ENCODE assay signal across 16 cellular contexts in genomic region chr12:66086001-66086400, GRCh38. TPM values are rescaled to one million over a fixed set of nuclear protein-coding genes. Genes with fewer than 3 reads are reported as not detected.
DNase-seq lines count a peak whose midpoint lies in the region; ATAC-seq and TF ChIP-seq lines count a peak whose summit lies in the region.
"Had no signal": no experiment of that assay in that cellular context is flagged by ENCODE, and none has a peak within 500 bp of the region (broad histone marks: within the 10 kb centered on the region; RNA-seq: fewer than 3 reads in every experiment).

No MANE protein-coding gene starts in this region.

- ATAC-seq in SK-N-SH treated with all-trans-retinoic acid at 6 μM for 48 hours (no peak), Panc1 (no peak), HG03342 (IDR thresholded peaks at IDR 0.05; ENCODE audit: unreplicated experiment) (no peak), left cardiac atrium (no peak), GM19397 (IDR thresholded peaks at IDR 0.05; ENCODE audit: unreplicated experiment) (no peak)

- no peak overlapping the region; a peak in 1 of 4 replicates for H3K27ac ChIP-seq in SK-N-SH (ENCODE audit: low read depth in 2 of 2, low read length in 1 of 2)
- H3K27ac ChIP-seq in Panc1 (ENCODE audit: low read length), result peak overlapping the region; percentile 69; the same call in 1 of the 2 replicates
- no peak overlapping the region for H3K27ac ChIP-seq in mesenchymal stem cell (ENCODE audit: low read length, poor library complexity, severe bottlenecking)
- peak overlapping the region; percentile 41 for H3K27ac ChIP-seq in smooth muscle cell (ENCODE audit: low read depth)
- H3K27ac ChIP-seq: BLaER1, HL-60 had no signal

- POLR2A ChIA-PET in SK-N-SH (lab: Yijun Ruan, JAX), result interaction anchor here (0.5 kb wide), 1 partner anchor 500 kb away, joined by 5 read pairs; no protein-coding TSS in a partner anchor
- POLR2A ChIA-PET in Panc1 (lab: Charles Lee), result no interaction called here

- H3K4me3 ChIP-seq in SK-N-SH (ENCODE audit: low read depth in 2 of 2, low read length in 1 of 2) (no peak overlapping the region), Panc1 (ENCODE audit: low read depth in 2 of 2, low read length in 2 of 2) (no peak overlapping the region), mesenchymal stem cell (ENCODE audit: insufficient read depth in 1 of 2, low read depth in 1 of 2, low read length in 2 of 2) (no peak overlapping the region), smooth muscle cell (no peak overlapping the region)
- H3K4me3 ChIP-seq: BLaER1, HAP-1 had no signal

- no TSS peak for BruUV-seq in Panc1 (replicated peaks; lab: Mats Ljungman, UMichigan)

- H3K23ac ChIP-seq in mesenchymal stem cell (ENCODE audit: low read length in 2 of 2), result no peak overlapping the region

- no peak overlapping the region for H2BK120ac ChIP-seq in mesenchymal stem cell (ENCODE audit: low read depth, low read length)

- H4K20me1 ChIP-seq in SK-N-SH (ENCODE audit: insufficient read depth) (no peaks in the 10 kb centered on the region), smooth muscle cell (ENCODE audit: low read depth) (no peaks in the 10 kb centered on the region)
- H4K20me1 ChIP-seq: BLaER1 had no signal

- in situ Hi-C loops in Panc1 (cut with HindIII; ENCODE audit: low pct_unique_long_range_greater_than_20kb, low sequenced_read_pairs), result no loop called here

- intact Hi-C loops in Panc1 (cut with micrococcal nuclease; ENCODE audit: unreplicated experiment), result loop anchor here (5.0 to 10.0 kb wide), 3 partner anchors 189 to 781 kb away; no protein-coding TSS in a partner anchor
- intact Hi-C loops in left cardiac atrium (cut with DNase I), result loop anchor here in 1 of 2 donors (2.0 to 10.0 kb wide), 3 partner anchors 101 to 1191 kb away; no protein-coding TSS in a partner anchor

- H3K9ac ChIP-seq in SK-N-SH (no peak overlapping the region), mesenchymal stem cell (ENCODE audit: low read length) (no peak overlapping the region), smooth muscle cell (ENCODE audit: low read depth) (no peak overlapping the region)
- H3K9ac ChIP-seq: BLaER1 had no signal

- no peak for TF ChIP-seq EP300 in SK-N-SH (IDR thresholded peaks at IDR 0.05; ENCODE audit: borderline replicate concordance in 1 of 2, low read depth in 1 of 2, low read length in 1 of 2)

- WGBS in SK-N-SH (ENCODE audit: low lambda C conversion rate), result 42% methylated on average over 2 of the region's 2 CpGs
- WGBS in mesenchymal stem cell, result 99% methylated on average over 2 of the region's 2 CpGs
- WGBS in smooth muscle cell (ENCODE audit: low lambda C conversion rate), result 97% methylated on average over 2 of the region's 2 CpGs

- DNase-seq in SK-N-SH, result no peak
- no peak for DNase-seq in Panc1 (ENCODE audit: low read depth, low spot score)
- DNase-seq in mesenchymal stem cell, result no peak
- DNase-seq in smooth muscle cell (lab: John Stamatoyannopoulos, UW; ENCODE audit: unreplicated experiment), result no peak
- no peak for DNase-seq in left cardiac atrium
- DNase-seq: 8988T; AML-193; CD8-positive, alpha-beta memory T cell; DMS79; HFFc6 had no signal

- H3K4me1 ChIP-seq in SK-N-SH (ENCODE audit: control insufficient read depth in 1 of 2, insufficient read depth in 2 of 2, low read depth in 1 of 2, low read length in 1 of 2), result peaks cover 0 to 19% of the 10 kb centered on the region in 2 experiments; a peak in 3 of 4 replicates
- H3K4me1 ChIP-seq in Panc1 (ENCODE audit: control insufficient read depth, insufficient read depth, low read length), result peaks cover 10% of the 10 kb centered on the region; the same call in 1 of the 2 replicates
- H3K4me1 ChIP-seq in mesenchymal stem cell (ENCODE audit: control insufficient read depth, insufficient read depth, low read depth, low read length), result no peaks in the 10 kb centered on the region
- H3K4me1 ChIP-seq in smooth muscle cell (ENCODE audit: low read depth), result peaks cover 3% of the 10 kb centered on the region
- H3K4me1 ChIP-seq: BLaER1 had no signal

- no peaks in the 10 kb centered on the region; the same call in 1 of the 2 replicates for H3K79me2 ChIP-seq in SK-N-SH (ENCODE audit: insufficient read depth)
- H3K79me2 ChIP-seq in smooth muscle cell (ENCODE audit: low read depth), result no peaks in the 10 kb centered on the region

- H3F3A ChIP-seq in SK-N-SH (replicated peaks; ENCODE audit: insufficient read depth), result peaks cover 6% of the 10 kb centered on the region
- H3F3A ChIP-seq in smooth muscle cell (ENCODE audit: low read depth), result peaks cover 6% of the 10 kb centered on the region

- CTCF ChIA-PET in SK-N-SH (lab: Yijun Ruan, JAX), result interaction anchor here (0.8 to 1.0 kb wide), 2 partner anchors 10 to 529 kb away, joined by 3 to 4 read pairs; no protein-coding TSS in a partner anchor
- CTCF ChIA-PET in Panc1 (lab: Charles Lee), result no interaction called here

- H3K36me3 ChIP-seq in SK-N-SH (replicated peaks in 1 of 2; ENCODE audit: control insufficient read depth in 1 of 2, insufficient read depth in 2 of 2, low read length in 1 of 2) (no peaks in the 10 kb centered on the region), Panc1 (ENCODE audit: control insufficient read depth, insufficient read depth, low read length) (no peaks in the 10 kb centered on the region), mesenchymal stem cell (ENCODE audit: control insufficient read depth in 1 of 2, insufficient read depth in 2 of 2, low read depth in 1 of 2, low read length in 2 of 2) (no peaks in the 10 kb centered on the region), smooth muscle cell (ENCODE audit: low read depth) (no peaks in the 10 kb centered on the region)
- H3K36me3 ChIP-seq: BLaER1, HAP-1 had no signal

- H2AK5ac ChIP-seq in mesenchymal stem cell (ENCODE audit: low read length, severe bottlenecking), result no peak overlapping the region

- no peak for TF ChIP-seq RAD21 in SK-N-SH (IDR thresholded peaks at IDR 0.05; ENCODE audit: low read length)

- peaks cover 2% of the 10 kb centered on the region for H3K79me1 ChIP-seq in mesenchymal stem cell (replicated peaks; ENCODE audit: low read length, poor library complexity, severe bottlenecking)

- H2AFZ ChIP-seq in SK-N-SH (ENCODE audit: low read depth) (peak overlapping the region; percentile 16; the same call in 1 of the 2 replicates), mesenchymal stem cell (ENCODE audit: low read depth, low read length) (no peak overlapping the region), smooth muscle cell (ENCODE audit: low read depth) (peak overlapping the region; percentile 59)

- H3K27me3 ChIP-seq in SK-N-SH (ENCODE audit: insufficient read depth) (no peaks in the 10 kb centered on the region; the same call in 1 of the 2 replicates), Panc1 (ENCODE audit: control insufficient read depth, insufficient read depth, low read length) (no peaks in the 10 kb centered on the region), mesenchymal stem cell (ENCODE audit: control insufficient read depth in 1 of 2, insufficient read depth in 1 of 2, low read length in 2 of 2) (no peaks in the 10 kb centered on the region), smooth muscle cell (ENCODE audit: low read depth) (no peaks in the 10 kb centered on the region)
- H3K27me3 ChIP-seq: BLaER1 had no signal

- H3K4ac ChIP-seq in mesenchymal stem cell (ENCODE audit: low read depth in 1 of 2, low read length in 2 of 2), result peak overlapping the region in 1 of 2 experiments; percentile 7

- no peak overlapping the region for H3K4me2 ChIP-seq in SK-N-SH
- H3K4me2 ChIP-seq in mesenchymal stem cell (ENCODE audit: low read length, poor library complexity, severe bottlenecking), result no peak overlapping the region
- peak overlapping the region; percentile 79 for H3K4me2 ChIP-seq in smooth muscle cell
- H3K4me2 ChIP-seq: BLaER1 had no signal

- no peak overlapping the region for H3K14ac ChIP-seq in mesenchymal stem cell (ENCODE audit: low read length in 2 of 2)

- no peak overlapping the region for H2BK15ac ChIP-seq in mesenchymal stem cell (ENCODE audit: low read depth, poor library complexity, severe bottlenecking)

- no peak overlapping the region for H4K8ac ChIP-seq in mesenchymal stem cell (ENCODE audit: low read length)

- no peak overlapping the region for H2BK5ac ChIP-seq in mesenchymal stem cell (ENCODE audit: low read depth, low read length, poor library complexity, severe bottlenecking)

- no peaks in the 10 kb centered on the region for H3K9me2 ChIP-seq in SK-N-SH

- H4K91ac ChIP-seq in mesenchymal stem cell (ENCODE audit: low read length), result no peak overlapping the region

- TF ChIP-seq CTCF in SK-N-SH (IDR thresholded peaks at IDR 0.05) (no peak), Panc1 (IDR thresholded peaks at IDR 0.05) (no peak), smooth muscle cell (IDR thresholded peaks at IDR 0.05; ENCODE audit: borderline replicate concordance, insufficient read depth, poor library complexity, severe bottlenecking) (no peak)

- H3K18ac ChIP-seq in mesenchymal stem cell (ENCODE audit: low read depth in 1 of 2, low read length in 2 of 2), result peak overlapping the region; percentile 61 to 72

- peak overlapping the region in 1 of 2 experiments; percentile 8 for H2BK12ac ChIP-seq in mesenchymal stem cell (ENCODE audit: low read length in 2 of 2)

- 0 out of 2 replicates have a peak, but pooled peaks cover 11% of the 10 kb centered on the region for H3K9me3 ChIP-seq in SK-N-SH
- H3K9me3 ChIP-seq in Panc1 (ENCODE audit: control insufficient read depth, insufficient read depth, low read depth, low read length), result peaks cover 10% of the 10 kb centered on the region; the same call in 1 of the 2 replicates
- H3K9me3 ChIP-seq in mesenchymal stem cell (ENCODE audit: control insufficient read depth, low read length), result peaks cover 3% of the 10 kb centered on the region
- no peaks in the 10 kb centered on the region for H3K9me3 ChIP-seq in smooth muscle cell (replicated peaks; ENCODE audit: low read depth)
- H3K9me3 ChIP-seq: HAP-1 had no signal

TF ChIP-seq in SK-N-SH, 30 proteins besides CTCF, POLR2A, EP300 and RAD21 (continues in another document):
- no peak for TF ChIP-seq JUND (IDR thresholded peaks at IDR 0.05)

TF ChIP-seq in SK-N-SH treated with all-trans-retinoic acid at 6 μM for 48 hours, 23 proteins besides CTCF, POLR2A, EP300 and RAD21:
- no peak for TF ChIP-seq ZFP3 (CRISPR knock-in tag; IDR thresholded peaks at IDR 0.05)
- no peak for TF ChIP-seq ZNF70 (CRISPR knock-in tag; IDR thresholded peaks at IDR 0.05)
- TF ChIP-seq ARNTL (CRISPR knock-in tag; IDR thresholded peaks at IDR 0.05; ENCODE audit: borderline replicate concordance, low read depth), result no peak
- no peak for TF ChIP-seq OSR1 (CRISPR knock-in tag; IDR thresholded peaks at IDR 0.05)
- no peak for TF ChIP-seq TOX (CRISPR knock-in tag; IDR thresholded peaks at IDR 0.05; ENCODE audit: borderline replicate concordance)

RNA-seq across cellular contexts. Expression of gene LLPH, which starts 44.5 kb away (rescaled TPM):
- polyA plus RNA-seq in SK-N-SH (2012; rRNA removed) (7.4 and 9.1 TPM in 2 replicates), smooth muscle cell (33.1 and 39.7 TPM in 2 replicates)
- polyA plus RNA-seq in SK-N-SH (2012; cell fraction: cytosol; rRNA removed), result 16.7 and 33.6 TPM in 2 replicates
- 1.3 and 2.8 TPM in 2 replicates for polyA plus RNA-seq in SK-N-SH (2012; cell fraction: nucleus; rRNA removed)
- total RNA-seq in Panc1 (2021; ENCODE audit: unreplicated experiment) (40.5 TPM), smooth muscle cell (9.2 and 15.6 TPM in 2 replicates), left cardiac atrium (10 to 100 TPM; 14.9 to 21.0 TPM)
- 19.6 TPM for polyA plus RNA-seq in Panc1 (2012; ENCODE audit: insufficient read length)
- polyA plus RNA-seq in mesenchymal stem cell (2013, experiment 1 of 2), result 25.7 TPM
- 26.0 TPM for polyA plus RNA-seq in mesenchymal stem cell (2013, experiment 2 of 2)

Comparison
In these comparisons a context has a peak if more than half of its experiments do, and no peak if none do; other contexts are left out.
1. H3K27ac ChIP-seq: peak in Panc1 (single experiment) and smooth muscle cell (single experiment); none in SK-N-SH (0 of 2) and mesenchymal stem cell (single experiment).